14 cellular contexts compared by ENCODE assay signal in the genomic region with DNA sequence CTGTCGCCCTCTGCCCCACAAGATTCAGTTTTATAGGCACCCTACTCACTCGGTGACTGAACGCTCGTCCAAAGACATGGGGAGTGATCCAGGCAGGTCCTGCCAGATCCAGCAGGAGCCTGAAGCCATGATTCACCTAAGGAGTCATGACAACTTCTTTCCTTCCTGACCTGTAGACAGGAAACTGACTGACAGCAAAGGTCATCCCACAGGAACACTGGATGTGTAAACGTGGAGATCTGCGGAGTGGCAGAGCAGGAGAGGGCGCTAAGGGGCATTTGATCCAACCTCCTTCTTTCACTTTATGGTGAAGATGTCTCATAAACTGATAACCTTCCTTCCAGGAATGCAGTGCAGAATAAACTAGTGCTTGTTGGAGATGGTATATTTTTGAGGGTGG.
DNase-seq lines count a peak whose midpoint lies in the region; ATAC-seq and TF ChIP-seq lines count a peak whose summit lies in the region.
"Had no signal": no experiment of that assay in that cellular context is flagged by ENCODE, and none has a peak within 500 bp of the region (broad histone marks: within the 10 kb centered on the region; RNA-seq: fewer than 3 reads in every experiment).

No MANE protein-coding gene starts in this region.

- H3K27me3 ChIP-seq in osteoblast (ENCODE audit: insufficient read depth, low read length), result no peaks in the 10 kb centered on the region
- H3K27me3 ChIP-seq: SJCRH30, testis had no signal

- H3K4me1 ChIP-seq in osteoblast (ENCODE audit: insufficient read depth, low read length), result peaks cover 21% of the 10 kb centered on the region
- H3K4me1 ChIP-seq: testis had no signal

- peak; percentile 36 for DNase-seq in HK-2 (ENCODE audit: unreplicated experiment)
- peak; percentile 82 for DNase-seq in RWPE1 (ENCODE audit: low spot score)
- peak; percentile 81 for DNase-seq in epithelial cell of prostate (ENCODE audit: low read depth, low spot score)
- DNase-seq in osteoblast (ENCODE audit: insufficient read length, low spot score, missing footprints), result no peak
- no peak for DNase-seq in NCI-H187 (lab: John Stamatoyannopoulos, UW)
- no peak for DNase-seq in activated CD8-positive, alpha-beta memory T cell treated with anti-CD3 and anti-CD28 coated beads for 24 hours
- DNase-seq: activated T-cell treated with anti-CD3 and anti-CD28 coated beads, Interleukin-2, amount 50 U/mL, for 4 hours; NCI-H1105 treated with DMSO at 0.1 percent for 48 hours; NCI-H510A treated with DMSO at 0.1 percent for 48 hours; SJCRH30; testis had no signal

- H3K27ac ChIP-seq in RWPE1 (peak overlapping the region; percentile 80), epithelial cell of prostate (peak overlapping the region; percentile 86), osteoblast (ENCODE audit: low read depth, low read length) (peak overlapping the region; percentile 65)
- H3K27ac ChIP-seq: SJCRH30, testis had no signal

- H4K20me1 ChIP-seq in osteoblast (ENCODE audit: insufficient read depth, low read length), result no peaks in the 10 kb centered on the region

- H3K79me2 ChIP-seq in osteoblast (ENCODE audit: insufficient read depth, low read length), result no peaks in the 10 kb centered on the region

- no peaks in the 10 kb centered on the region for H3K9me3 ChIP-seq in osteoblast (ENCODE audit: low read depth, low read length)
- H3K9me3 ChIP-seq: SJCRH30, testis had no signal

- H3K36me3 ChIP-seq in osteoblast (ENCODE audit: insufficient read depth, low read length), result no peaks in the 10 kb centered on the region
- H3K36me3 ChIP-seq: SJCRH30 had no signal

- CTCF ChIA-PET in RWPE1 (lab: Yijun Ruan, JAX), result no interaction called here

- peak overlapping the region; percentile 6 for H3K4me2 ChIP-seq in osteoblast (ENCODE audit: insufficient read depth, low read length)

- TF ChIP-seq CTCF in RWPE1 (conservative IDR thresholded peaks at IDR 0.05; ENCODE audit: low read depth) (no peak), osteoblast (IDR thresholded peaks at IDR 0.05; ENCODE audit: extremely low read depth, low read depth, low read length) (no peak)

- H3K4me3 ChIP-seq in osteoblast (ENCODE audit: insufficient read depth, low read length), result no peak overlapping the region
- H3K4me3 ChIP-seq: SJCRH30, testis had no signal

- POLR2A ChIA-PET in RWPE1 (lab: Yijun Ruan, JAX; ENCODE audit: low non-redundant PET), result no interaction called here

- H2AFZ ChIP-seq in osteoblast (ENCODE audit: low read length), result no peak overlapping the region

- no peak for ATAC-seq in HG03521 (IDR thresholded peaks at IDR 0.05; ENCODE audit: unreplicated experiment)
- ATAC-seq: activated CD4-positive, CD25-positive, alpha-beta regulatory T cell treated with anti-CD3 and anti-CD28 coated beads, Interleukin-2, amount 50 U/mL, for 24 hours; activated T-cell treated with anti-CD3 and anti-CD28 coated beads, Interleukin-2, amount 50 U/mL, for 4 hours; sciatic nerve had no signal

Comparison
In these comparisons a context has a peak if more than half of its experiments do, and no peak if none do; other contexts are left out.
1. DNase-seq: peak in HK-2 (single experiment), RWPE1 (single experiment) and epithelial cell of prostate (single experiment); none in osteoblast (single experiment), NCI-H187 (0 of 2) and activated CD8-positive, alpha-beta memory T cell treated with anti-CD3 and anti-CD28 coated beads for 24 hours (single experiment).
2. Peak in every context shown above with its lines, with median percentiles within 50 percentile points of each other: H3K27ac ChIP-seq.